ENCODE assay signal across 1 cellular context in genomic region chr7:130440527-130441365, GRCh38.
TF ChIP-seq lines count a peak whose summit lies in the region.

A gene with protein sequence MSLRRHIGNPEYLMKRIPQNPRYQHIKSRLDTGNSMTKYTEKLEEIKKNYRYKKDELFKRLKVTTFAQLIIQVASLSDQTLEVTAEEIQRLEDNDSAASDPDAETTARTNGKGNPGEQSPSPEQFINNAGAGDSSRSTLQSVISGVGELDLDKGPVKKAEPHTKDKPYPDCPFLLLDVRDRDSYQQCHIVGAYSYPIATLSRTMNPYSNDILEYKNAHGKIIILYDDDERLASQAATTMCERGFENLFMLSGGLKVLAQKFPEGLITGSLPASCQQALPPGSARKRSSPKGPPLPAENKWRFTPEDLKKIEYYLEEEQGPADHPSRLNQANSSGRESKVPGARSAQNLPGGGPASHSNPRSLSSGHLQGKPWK (minus strand): TSS chr7:130441016. CDS start chr7:130440966, 50 bp downstream.

TF ChIP-seq in GM12878, 131 proteins besides CTCF, POLR2A, EP300 and RAD21 (continued from another document and continues in another):
- TF ChIP-seq NKRF (conservative IDR thresholded peaks at IDR 0.05) (peak; percentile 82), CEBPB (IDR thresholded peaks at IDR 0.05; ENCODE audit: borderline replicate concordance in 1 of 2, low read depth in 2 of 2, low read length in 2 of 2) (no peak), TAF1 (IDR thresholded peaks at IDR 0.05; ENCODE audit: borderline replicate concordance, low read depth, low read length) (0 out of 2 replicates have a peak, but pooled peaks have one; percentile 31), PAX8 (IDR thresholded peaks at IDR 0.05) (no peak), BCL11A (IDR thresholded peaks at IDR 0.05; ENCODE audit: low read depth, low read length) (no peak), MEF2B (IDR thresholded peaks at IDR 0.05; ENCODE audit: partially characterized antibody, poor library complexity, severe bottlenecking) (peak; percentile 47), PBX3 (IDR thresholded peaks at IDR 0.05; ENCODE audit: insufficient replicate concordance, low read depth, low read length) (peak; percentile 60), KLF5 (IDR thresholded peaks at IDR 0.05; ENCODE audit: partially characterized antibody) (no peak), SREBF1 (IDR thresholded peaks at IDR 0.05; ENCODE audit: low read length) (no peak), NR2C1 (IDR thresholded peaks at IDR 0.05) (peak; percentile 88), NFIC (IDR thresholded peaks at IDR 0.05; ENCODE audit: low read depth, low read length) (no peak), NFYA (IDR thresholded peaks at IDR 0.05; ENCODE audit: borderline replicate concordance, low read depth, low read length) (no peak), ELK1 (IDR thresholded peaks at IDR 0.05; ENCODE audit: low read depth, low read length) (no peak; the same call in 1 of the 2 replicates), ZNF384 (IDR thresholded peaks at IDR 0.05; ENCODE audit: borderline replicate concordance, low read depth, low read length) (no peak), WRNIP1 (IDR thresholded peaks at IDR 0.05; ENCODE audit: borderline replicate concordance, low read depth, low read length) (no peak), CEBPZ (IDR thresholded peaks at IDR 0.05; ENCODE audit: low read depth, low read length) (no peak), MLLT1 (IDR thresholded peaks at IDR 0.05) (0 out of 2 replicates have a peak, but pooled peaks have one; percentile 78), RCOR1 (conservative IDR thresholded peaks at IDR 0.05; ENCODE audit: low read depth, low read length) (no peak), JUNB (IDR thresholded peaks at IDR 0.05) (no peak), ZSCAN29 (IDR thresholded peaks at IDR 0.05) (no peak), SIN3A (IDR thresholded peaks at IDR 0.05; ENCODE audit: low read depth, low read length) (peak; percentile 83; the same call in 1 of the 2 replicates), RAD51 (IDR thresholded peaks at IDR 0.05) (no peak), CHD4 (IDR thresholded peaks at IDR 0.05) (no peak), ZNF217 (IDR thresholded peaks at IDR 0.05) (no peak), TCF7 (IDR thresholded peaks at IDR 0.05; ENCODE audit: borderline replicate concordance) (no peak), CHD2 (IDR thresholded peaks at IDR 0.05; ENCODE audit: borderline replicate concordance, low read depth, low read length) (peak; percentile 78), KDM1A (IDR thresholded peaks at IDR 0.05; ENCODE audit: borderline replicate concordance) (no peak), EED (IDR thresholded peaks at IDR 0.05; ENCODE audit: low read depth) (no peak), ETV6 (conservative IDR thresholded peaks at IDR 0.05 in 1 of 2, IDR thresholded peaks at IDR 0.05 in 1 of 2; ENCODE audit: borderline replicate concordance in 1 of 2, low read depth in 1 of 2) (no peak), HDGF (IDR thresholded peaks at IDR 0.05) (no peak), MYC (IDR thresholded peaks at IDR 0.05; ENCODE audit: insufficient read depth, insufficient read length, insufficient replicate concordance, low read length, severe bottlenecking) (no peak), IRF5 (IDR thresholded peaks at IDR 0.05; ENCODE audit: borderline replicate concordance) (no peak), SMAD1 (IDR thresholded peaks at IDR 0.05; ENCODE audit: low read depth, partially characterized antibody) (no peak), ASH2L (IDR thresholded peaks at IDR 0.05; ENCODE audit: borderline replicate concordance, low read depth) (no peak), ZNF207 (IDR thresholded peaks at IDR 0.05; ENCODE audit: borderline replicate concordance) (no peak), SPI1 (IDR thresholded peaks at IDR 0.05; ENCODE audit: borderline replicate concordance, insufficient read depth, low read depth, low read length) (no peak), POLR2AphosphoS2 (IDR thresholded peaks at IDR 0.05; ENCODE audit: low read depth, low read length) (no peak), SUPT20H (IDR thresholded peaks at IDR 0.05; ENCODE audit: borderline replicate concordance, control insufficient read depth, low read depth, low read length) (no peak), BACH1 (IDR thresholded peaks at IDR 0.05; ENCODE audit: borderline replicate concordance) (no peak), RELA (IDR thresholded peaks at IDR 0.05; ENCODE audit: borderline replicate concordance, partially characterized antibody) (peak; percentile 47), RFX5 (IDR thresholded peaks at IDR 0.05; ENCODE audit: low read depth, low read length) (0 out of 2 replicates have a peak, but pooled peaks have one; percentile 41), RBBP5 (conservative IDR thresholded peaks at IDR 0.05) (no peak), CBFB (IDR thresholded peaks at IDR 0.05; ENCODE audit: low read depth) (0 out of 2 replicates have a peak, but pooled peaks have one; percentile 39), TCF12 (IDR thresholded peaks at IDR 0.05; ENCODE audit: low read depth, low read length) (no peak), YBX1 (IDR thresholded peaks at IDR 0.05) (no peak), SKIL (IDR thresholded peaks at IDR 0.05; ENCODE audit: low read depth, poor library complexity, severe bottlenecking) (no peak)
- TF ChIP-seq, protein P1, sequence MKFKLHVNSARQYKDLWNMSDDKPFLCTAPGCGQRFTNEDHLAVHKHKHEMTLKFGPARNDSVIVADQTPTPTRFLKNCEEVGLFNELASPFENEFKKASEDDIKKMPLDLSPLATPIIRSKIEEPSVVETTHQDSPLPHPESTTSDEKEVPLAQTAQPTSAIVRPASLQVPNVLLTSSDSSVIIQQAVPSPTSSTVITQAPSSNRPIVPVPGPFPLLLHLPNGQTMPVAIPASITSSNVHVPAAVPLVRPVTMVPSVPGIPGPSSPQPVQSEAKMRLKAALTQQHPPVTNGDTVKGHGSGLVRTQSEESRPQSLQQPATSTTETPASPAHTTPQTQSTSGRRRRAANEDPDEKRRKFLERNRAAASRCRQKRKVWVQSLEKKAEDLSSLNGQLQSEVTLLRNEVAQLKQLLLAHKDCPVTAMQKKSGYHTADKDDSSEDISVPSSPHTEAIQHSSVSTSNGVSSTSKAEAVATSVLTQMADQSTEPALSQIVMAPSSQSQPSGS (IDR thresholded peaks at IDR 0.05; ENCODE audit: low read length), result no peak
- TF ChIP-seq, protein P2, sequence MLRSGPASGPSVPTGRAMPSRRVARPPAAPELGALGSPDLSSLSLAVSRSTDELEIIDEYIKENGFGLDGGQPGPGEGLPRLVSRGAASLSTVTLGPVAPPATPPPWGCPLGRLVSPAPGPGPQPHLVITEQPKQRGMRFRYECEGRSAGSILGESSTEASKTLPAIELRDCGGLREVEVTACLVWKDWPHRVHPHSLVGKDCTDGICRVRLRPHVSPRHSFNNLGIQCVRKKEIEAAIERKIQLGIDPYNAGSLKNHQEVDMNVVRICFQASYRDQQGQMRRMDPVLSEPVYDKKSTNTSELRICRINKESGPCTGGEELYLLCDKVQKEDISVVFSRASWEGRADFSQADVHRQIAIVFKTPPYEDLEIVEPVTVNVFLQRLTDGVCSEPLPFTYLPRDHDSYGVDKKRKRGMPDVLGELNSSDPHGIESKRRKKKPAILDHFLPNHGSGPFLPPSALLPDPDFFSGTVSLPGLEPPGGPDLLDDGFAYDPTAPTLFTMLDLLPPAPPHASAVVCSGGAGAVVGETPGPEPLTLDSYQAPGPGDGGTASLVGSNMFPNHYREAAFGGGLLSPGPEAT (IDR thresholded peaks at IDR 0.05; ENCODE audit: low read depth), result peak; percentile 53; the same call in 1 of the 2 replicates
- TF ChIP-seq, protein P3, sequence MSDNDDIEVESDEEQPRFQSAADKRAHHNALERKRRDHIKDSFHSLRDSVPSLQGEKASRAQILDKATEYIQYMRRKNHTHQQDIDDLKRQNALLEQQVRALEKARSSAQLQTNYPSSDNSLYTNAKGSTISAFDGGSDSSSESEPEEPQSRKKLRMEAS (IDR thresholded peaks at IDR 0.05; ENCODE audit: low read depth, low read length), result 0 out of 2 replicates have a peak, but pooled peaks have one; percentile 29
